Comparison of ENCODE assay signal across 12 cellular contexts in genomic region chr2:16713011-16713423, GRCh38. TPM values are rescaled to one million over a fixed set of nuclear protein-coding genes. Genes with fewer than 3 reads are reported as not detected.
A peak's percentile ranks its signal among the peaks of the same experiment; 100 is the strongest.
DNase-seq lines count a peak whose midpoint lies in the region; ATAC-seq, FAIRE-seq and TF ChIP-seq lines count a peak whose summit lies in the region.
"Had no signal": no experiment of that assay in that cellular context is flagged by ENCODE, and none has a peak within 500 bp of the region (broad histone marks: within the 10 kb centered on the region; RNA-seq: fewer than 3 reads in every experiment).

No MANE protein-coding gene starts in this region.

- H3K9me3 Mint-ChIP-seq in mesothelial cell of epicardium: no peaks in the 10 kb centered on the region
- H3K9me3 Mint-ChIP-seq: activated CD4-positive, alpha-beta memory T cell treated with anti-CD3 and anti-CD28 coated beads for 36 hours had no signal

- DNase-seq in A549 (ENCODE audit: low read depth in 1 of 2, low spot score in 1 of 2) (no peak), NCI-H748 treated with DMSO at 0.1 percent for 48 hours (lab: John Stamatoyannopoulos, UW) (peak; percentile 15), dedifferentiated amniotic fluid mesenchymal stem cell (ENCODE audit: extremely low spot score) (no peak), mesothelial cell of epicardium (ENCODE audit: low spot score in 2 of 2, unreplicated experiment in 2 of 2) (no peak), NCI-H2029 treated with DMSO at 0.1 percent for 48 hours (lab: John Stamatoyannopoulos, UW) (no peak)
- no peak for DNase-seq in activated CD4-positive, alpha-beta T cell treated with anti-CD3 and anti-CD28 coated beads for 1 hour
- DNase-seq: activated CD4-positive, alpha-beta memory T cell treated with anti-CD3 and anti-CD28 coated beads for 36 hours; stimulated activated naive CD4-positive, alpha-beta T cell had no signal

- H3K27me3 Mint-ChIP-seq in mesothelial cell of epicardium (ENCODE audit: low read depth): peaks cover 2% of the 10 kb centered on the region

- H3K4me1 ChIP-seq in A549: no peaks in the 10 kb centered on the region

- WGBS in A549 (ENCODE audit: missing lambda C conversion rate): 55% methylated on average over 5 of the region's 5 CpGs

- no peak for TF ChIP-seq CTCF in A549 (IDR thresholded peaks at IDR 0.05)
- TF ChIP-seq CTCF in mesothelial cell of epicardium (IDR thresholded peaks at IDR 0.05; ENCODE audit: unreplicated experiment): no peak

- no peak overlapping the region for H3K4me3 ChIP-seq in A549

- no peak for TF ChIP-seq RAD21 in A549 (conservative IDR thresholded peaks at IDR 0.05 in 1 of 2, IDR thresholded peaks at IDR 0.05 in 1 of 2)

- no peak overlapping the region for H3K27ac ChIP-seq in A549
- H3K27ac ChIP-seq: RWPE1 had no signal

- H3K4me2 ChIP-seq in A549: no peak overlapping the region

- peaks cover 9% of the 10 kb centered on the region for H3K4me1 Mint-ChIP-seq in mesothelial cell of epicardium

- CTCF ChIA-PET in A549 (lab: Yijun Ruan, JAX): no interaction called here

- no peak for FAIRE-seq in A549 (lab: Jason Lieb, UNC)

- no peak overlapping the region for H3K4me3 Mint-ChIP-seq in mesothelial cell of epicardium
- H3K4me3 Mint-ChIP-seq: activated CD4-positive, alpha-beta memory T cell treated with anti-CD3 and anti-CD28 coated beads for 36 hours had no signal

- H3K36me3 Mint-ChIP-seq in mesothelial cell of epicardium: no peaks in the 10 kb centered on the region
- H3K36me3 Mint-ChIP-seq: activated CD4-positive, alpha-beta memory T cell treated with anti-CD3 and anti-CD28 coated beads for 36 hours had no signal

- H3K9me3 ChIP-seq in A549: no peaks in the 10 kb centered on the region

- TF ChIP-seq EP300 in A549 (IDR thresholded peaks at IDR 0.05): no peak

- no peak overlapping the region for H3K27ac Mint-ChIP-seq in mesothelial cell of epicardium
- H3K27ac Mint-ChIP-seq: activated CD4-positive, alpha-beta memory T cell treated with anti-CD3 and anti-CD28 coated beads for 36 hours had no signal

- TF ChIP-seq POLR2A in A549 (IDR thresholded peaks at IDR 0.05; ENCODE audit: low read length): no peak

- POLR2A ChIA-PET in A549 (lab: Yijun Ruan, JAX): no interaction called here

- no peak for ATAC-seq in A549
- peak; percentile 70 for ATAC-seq in GM19324 (IDR thresholded peaks at IDR 0.05; ENCODE audit: low FRiP score, unreplicated experiment)
- ATAC-seq in HG02885 (IDR thresholded peaks at IDR 0.05; ENCODE audit: poor library complexity, unreplicated experiment): peak; percentile 88

TF ChIP-seq in A549, 52 proteins besides CTCF, POLR2A, EP300 and RAD21:
- TF ChIP-seq MAFK (IDR thresholded peaks at IDR 0.05; ENCODE audit: partially characterized antibody) (peak; percentile 9), FOXS1 (CRISPR knock-in tag; IDR thresholded peaks at IDR 0.05) (no peak), HOXB13 (CRISPR knock-in tag; IDR thresholded peaks at IDR 0.05; ENCODE audit: low read depth) (no peak)
- TF ChIP-seq, protein P1, sequence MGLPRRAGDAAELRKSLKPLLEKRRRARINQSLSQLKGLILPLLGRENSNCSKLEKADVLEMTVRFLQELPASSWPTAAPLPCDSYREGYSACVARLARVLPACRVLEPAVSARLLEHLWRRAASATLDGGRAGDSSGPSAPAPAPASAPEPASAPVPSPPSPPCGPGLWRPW (IDR thresholded peaks at IDR 0.05): no peak

RNA-seq across cellular contexts. Expression of gene CYRIA, which starts 47.4 kb away (rescaled TPM):
- polyA plus RNA-seq in A549 (2011; rRNA removed) (0.01 and 0.28 TPM in 2 replicates), A549 (2017; fragmentation: RNase III; extraction: RNeasy Plus Mini Kit Qiagen cat#74134 plus additional on column Dnase treatment) (0.05 to 0.09 TPM (median 0.08 TPM) in 3 replicates)
- polyA plus RNA-seq in A549 (2012; cell fraction: cytosol; rRNA removed): 0.01 TPM in 1 of 2 replicates, not detected in the other
- polyA plus RNA-seq in A549 (2012; cell fraction: nucleus; rRNA removed): not detected in 2 replicates
- polyA minus RNA-seq in A549 (2011; rRNA and poly(A)+ RNA removed): not detected in 2 replicates
- 3.9 to 4.5 TPM (median 4.0 TPM) in 3 replicates for total RNA-seq in mesothelial cell of epicardium
- polyA plus RNA-seq: BJ had no signal

Comparison
In these comparisons a context has a peak if more than half of its experiments do, and no peak if none do; other contexts are left out.
1. ATAC-seq: peak in GM19324 (single experiment) and HG02885 (single experiment); none in A549 (0 of 2).